ENCODE assay signal across 22 cellular contexts in the genomic region with DNA sequence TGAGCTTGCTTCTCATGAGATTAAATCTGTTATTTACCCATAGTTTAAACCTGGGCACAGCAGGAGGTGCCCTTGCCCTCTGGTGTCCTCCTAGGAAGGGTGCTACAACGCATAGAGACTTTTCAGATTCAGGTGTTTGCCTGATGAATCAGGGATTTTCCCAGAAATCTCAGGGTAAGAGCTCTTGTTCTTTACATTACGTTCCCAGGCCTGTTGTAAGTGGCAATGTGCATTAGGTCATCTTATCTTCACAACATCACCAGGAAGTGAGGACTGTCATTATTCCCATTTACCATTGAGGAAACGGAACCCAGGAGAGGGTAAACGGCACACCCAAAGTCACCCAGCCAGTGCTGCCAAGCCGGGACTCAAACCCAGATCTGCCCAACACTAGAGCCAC.
"Had no signal": no experiment of that assay in that cellular context is flagged by ENCODE, and none has a peak within 500 bp of the region (broad histone marks: within the 10 kb centered on the region; RNA-seq: fewer than 3 reads in every experiment).

No MANE protein-coding gene starts in this region.

- DNase-seq: activated CD4-positive, alpha-beta T cell treated with anti-CD3 and anti-CD28 coated beads, Interleukin-2, amount 50 U/mL, for 48 hours; activated CD8-positive, alpha-beta memory T cell treated with anti-CD3 and anti-CD28 coated beads, Interleukin-2, amount 50 U/mL, for 48 hours; activated naive CD4-positive, alpha-beta T cell treated with Interleukin-2 at 50 U/mL for 16 hours; activated naive CD8-positive, alpha-beta T cell treated with anti-CD3 and anti-CD28 coated beads for 36 hours; activated T-cell treated with anti-CD3 and anti-CD28 coated beads, Interleukin-2, amount 50 U/mL, for 4 hours; cortex of kidney; endodermal cell; esophagus squamous epithelium; gastrocnemius medialis; hippocampal formation; naive thymus-derived CD4-positive, alpha-beta T cell; occipital lobe; posterior cingulate gyrus; right lobe of liver; stimulated activated CD4-positive, alpha-beta T cell treated with anti-CD3 and anti-CD28 coated beads, Interleukin-2, amount 100 ng/mL, for 24 hours; stomach; uterus had no signal

- ATAC-seq: activated T-cell treated with anti-CD3 and anti-CD28 coated beads, Interleukin-2, amount 50 U/mL, for 4 hours; gastrocnemius medialis; naive thymus-derived CD4-positive, alpha-beta T cell; stimulated activated memory B cell treated with anti-CD40 and anti-IgM and Interleukin-4, amounts not matched to agents 10 μg/mL and 1 μg/mL and 100 μg/mL, for 72 hours had no signal

- H3K4me3 ChIP-seq: breast epithelium, esophagus squamous epithelium, gastrocnemius medialis, right lobe of liver, skin epidermis, stomach, suprapubic skin, tibial nerve, uterus had no signal

- H3K9me3 ChIP-seq: breast epithelium, gastrocnemius medialis, right lobe of liver, suprapubic skin, uterus had no signal

- H3K36me3 ChIP-seq: breast epithelium, esophagus squamous epithelium, gastrocnemius medialis, right lobe of liver, stomach, suprapubic skin, tibial nerve, uterus had no signal

- H3K27ac ChIP-seq: breast epithelium, esophagus squamous epithelium, gastrocnemius medialis, right lobe of liver, skin epidermis, stomach, suprapubic skin, tibial nerve, uterus had no signal

- H3K27me3 ChIP-seq: breast epithelium, esophagus squamous epithelium, gastrocnemius medialis, right lobe of liver, stomach, suprapubic skin, tibial nerve, uterus had no signal

- H3K4me1 ChIP-seq: breast epithelium, esophagus squamous epithelium, gastrocnemius medialis, suprapubic skin, uterus had no signal
